In genomic region chr9:130480673-130481072, GRCh38 we compare ENCODE assay signal across 1 cellular context.
TF ChIP-seq lines count a peak whose summit lies in the region.

No MANE protein-coding gene starts in this region.

TF ChIP-seq in K562, 482 proteins besides CTCF, POLR2A, EP300 and RAD21 (continued from another document):
- TF ChIP-seq E2F4 (CRISPR knock-in tag; IDR thresholded peaks at IDR 0.05; ENCODE audit: low read depth) (no peak), ARHGAP35 (IDR thresholded peaks at IDR 0.05; ENCODE audit: partially characterized antibody) (no peak), GATA2 (CRISPR knock-in tag; IDR thresholded peaks at IDR 0.05) (no peak), ZFX (CRISPR knock-in tag; IDR thresholded peaks at IDR 0.05) (peak; percentile 61), PRDM10 (IDR thresholded peaks at IDR 0.05; ENCODE audit: partially characterized antibody) (no peak), BCL6 (CRISPR knock-in tag; IDR thresholded peaks at IDR 0.05) (no peak), SNIP1 (IDR thresholded peaks at IDR 0.05; ENCODE audit: low read depth) (no peak), TBL1XR1 (IDR thresholded peaks at IDR 0.05; ENCODE audit: low read length in 2 of 2) (no peak)
